ENCODE assay signal across 20 cellular contexts in the genomic region with DNA sequence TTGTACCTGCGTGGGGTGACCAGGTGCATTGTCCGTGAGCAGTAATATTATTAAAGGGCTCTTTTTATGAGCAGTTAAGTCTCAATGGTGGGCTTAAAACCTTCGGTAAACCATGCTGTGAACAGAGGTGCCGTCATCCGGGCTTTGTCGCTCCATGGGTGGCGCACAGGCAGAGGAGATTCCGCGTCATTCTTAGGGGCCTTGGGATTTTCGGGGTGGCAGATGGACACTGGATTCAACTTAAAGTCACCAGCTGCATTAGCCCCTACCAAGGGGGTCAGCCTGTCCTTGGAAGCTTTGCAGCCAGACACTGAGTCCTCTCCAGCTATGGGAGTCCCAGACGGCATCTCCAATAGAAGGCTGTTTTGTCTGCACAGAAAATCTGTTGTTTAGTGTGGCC.
DNase-seq lines count a peak whose midpoint lies in the region; ATAC-seq and TF ChIP-seq lines count a peak whose summit lies in the region.
"Had no signal": no experiment of that assay in that cellular context is flagged by ENCODE, and none has a peak within 500 bp of the region (broad histone marks: within the 10 kb centered on the region; RNA-seq: fewer than 3 reads in every experiment).

No MANE protein-coding gene starts in this region.

- no peak overlapping the region for H3K4me3 Mint-ChIP-seq in activated CD8-positive, alpha-beta T cell treated with anti-CD3 and anti-CD28 coated beads for 36 hours
- no peak overlapping the region for H3K4me3 Mint-ChIP-seq in activated CD8-positive, alpha-beta T cell treated with anti-CD3 and anti-CD28 coated beads, Interleukin-2, amount 10 ng/mL, durations not matched to agents 7 days and 5 days
- no peak overlapping the region for H3K4me3 Mint-ChIP-seq in CD8-positive, alpha-beta T cell
- H3K4me3 Mint-ChIP-seq in endodermal cell (no peak overlapping the region), MCF 10A (ENCODE audit: unreplicated experiment) (no peak overlapping the region)
- H3K4me3 Mint-ChIP-seq: nephron progenitor cell had no signal

- in situ Hi-C loops in HAP-1 (cut with MboI; ENCODE audit: low sequenced_read_pairs), result no loop called here

- H3K36me3 Mint-ChIP-seq in activated CD8-positive, alpha-beta T cell treated with anti-CD3 and anti-CD28 coated beads for 36 hours (ENCODE audit: low read depth), result peaks cover 49% of the 10 kb centered on the region
- H3K36me3 Mint-ChIP-seq in activated CD8-positive, alpha-beta T cell treated with anti-CD3 and anti-CD28 coated beads, Interleukin-2, amount 10 ng/mL, durations not matched to agents 7 days and 5 days (ENCODE audit: low read depth), result peaks cover 15% of the 10 kb centered on the region
- H3K36me3 Mint-ChIP-seq in CD8-positive, alpha-beta T cell, result peaks cover 16% of the 10 kb centered on the region
- peaks cover 14% of the 10 kb centered on the region for H3K36me3 Mint-ChIP-seq in endodermal cell (ENCODE audit: low read depth)
- no peaks in the 10 kb centered on the region for H3K36me3 Mint-ChIP-seq in MCF 10A (ENCODE audit: insufficient read depth, unreplicated experiment)

- no peak for TF ChIP-seq POLR2A in spleen (IDR thresholded peaks at IDR 0.05)

- POLR2A ChIA-PET in activated CD8-positive, alpha-beta T cell treated with anti-CD3 and anti-CD28 coated beads for 36 hours (lab: Charles Lee), result interaction anchor here (0.8 kb wide), 1 partner anchor 20 kb away, joined by 3 read pairs; no protein-coding TSS in a partner anchor
- POLR2A ChIA-PET in activated CD8-positive, alpha-beta T cell treated with anti-CD3 and anti-CD28 coated beads, Interleukin-2, amount 10 ng/mL, durations not matched to agents 7 days and 5 days (lab: Charles Lee), result no interaction called here
- POLR2A ChIA-PET in CD8-positive, alpha-beta T cell (lab: Charles Lee), result no interaction called here
- POLR2A ChIA-PET in MCF 10A (lab: Yijun Ruan, JAX), result no interaction called here

- WGBS in endodermal cell (ENCODE audit: insufficient coverage in 1 of 2, insufficient read length in 1 of 2), 2 experiments, result 94 to 100% methylated on average over 5 to 11 of the region's 11 CpGs
- 88 to 98% (median 98%) methylated on average over 11 of the region's 11 CpGs for WGBS in spleen, 5 donors

- H3K4me1 Mint-ChIP-seq in activated CD8-positive, alpha-beta T cell treated with anti-CD3 and anti-CD28 coated beads for 36 hours (ENCODE audit: low read depth), result peaks cover 67% of the 10 kb centered on the region
- H3K4me1 Mint-ChIP-seq in activated CD8-positive, alpha-beta T cell treated with anti-CD3 and anti-CD28 coated beads, Interleukin-2, amount 10 ng/mL, durations not matched to agents 7 days and 5 days (ENCODE audit: low read depth), result peaks cover 38% of the 10 kb centered on the region
- H3K4me1 Mint-ChIP-seq in CD8-positive, alpha-beta T cell (ENCODE audit: low read depth), result peaks cover 48% of the 10 kb centered on the region
- H3K4me1 Mint-ChIP-seq in endodermal cell, result peaks cover 18% of the 10 kb centered on the region
- no peaks in the 10 kb centered on the region for H3K4me1 Mint-ChIP-seq in MCF 10A (ENCODE audit: insufficient read depth, unreplicated experiment)

- H3K27me3 ChIP-seq in CD8-positive, alpha-beta T cell (ENCODE audit: insufficient read depth, low read length), result no peaks in the 10 kb centered on the region
- H3K27me3 ChIP-seq in endodermal cell (ENCODE audit: control insufficient read depth, insufficient read depth, low read length, poor library complexity, severe bottlenecking) (no peaks in the 10 kb centered on the region), spleen (replicated peaks in 1 of 7) (no peaks in the 10 kb centered on the region), HAP-1 (ENCODE audit: low read depth) (no peaks in the 10 kb centered on the region)
- H3K27me3 ChIP-seq: BE2C, vagina had no signal

- peaks cover 16% of the 10 kb centered on the region for H3K9me3 Mint-ChIP-seq in activated CD8-positive, alpha-beta T cell treated with anti-CD3 and anti-CD28 coated beads for 36 hours
- H3K9me3 Mint-ChIP-seq in activated CD8-positive, alpha-beta T cell treated with anti-CD3 and anti-CD28 coated beads, Interleukin-2, amount 10 ng/mL, durations not matched to agents 7 days and 5 days (ENCODE audit: insufficient read depth), result peaks cover 24% of the 10 kb centered on the region
- peaks cover 16% of the 10 kb centered on the region for H3K9me3 Mint-ChIP-seq in CD8-positive, alpha-beta T cell
- peaks cover 29% of the 10 kb centered on the region for H3K9me3 Mint-ChIP-seq in endodermal cell
- H3K9me3 Mint-ChIP-seq in MCF 10A (ENCODE audit: unreplicated experiment), result peaks cover 16% of the 10 kb centered on the region

- no peak overlapping the region for H3K27ac ChIP-seq in CD8-positive, alpha-beta T cell (ENCODE audit: low read depth, low read length)
- H3K27ac ChIP-seq in endodermal cell (ENCODE audit: low read depth, low read length) (no peak overlapping the region), spleen (no peak overlapping the region)
- H3K27ac ChIP-seq: psoas muscle, vagina had no signal

- no peak for DNase-seq in activated CD8-positive, alpha-beta T cell treated with anti-CD3 and anti-CD28 coated beads for 36 hours
- DNase-seq in activated CD8-positive, alpha-beta T cell treated with anti-CD3 and anti-CD28 coated beads, Interleukin-2, amount 10 ng/mL, durations not matched to agents 7 days and 5 days, result no peak
- no peak for DNase-seq in CD8-positive, alpha-beta T cell
- DNase-seq in endodermal cell (peak; percentile 30), spleen (peak; percentile 33), HAP-1 (ENCODE audit: low spot score in 2 of 2) (no peak), C1 segment of cervical spinal cord (lab: John Stamatoyannopoulos, UW) (no peak), MCF 10A (ENCODE audit: unreplicated experiment) (no peak)
- DNase-seq: activated naive CD4-positive, alpha-beta T cell; BE2C; mesendoderm; NCI-H2107; NCI-H510A; nephron progenitor cell; RPMI8226; stimulated activated CD4-positive, alpha-beta T cell treated with anti-CD3 and anti-CD28 coated beads, Interleukin-4, amount 100 ng/mL, for 4 hours; T1000 had no signal

- no peaks in the 10 kb centered on the region for H3K36me3 ChIP-seq in CD8-positive, alpha-beta T cell (ENCODE audit: insufficient read depth, low read length)
- H3K36me3 ChIP-seq in endodermal cell (ENCODE audit: control insufficient read depth, insufficient read depth, low read length) (no peaks in the 10 kb centered on the region), spleen (peaks cover 0 to 12% (median 0%) of the 10 kb centered on the region in 6 donors), HAP-1 (replicated peaks) (no peaks in the 10 kb centered on the region)
- H3K36me3 ChIP-seq: BE2C, vagina had no signal

- H3K9me3 ChIP-seq in CD8-positive, alpha-beta T cell (ENCODE audit: low read length), result peaks cover 4% of the 10 kb centered on the region
- peaks cover 27% of the 10 kb centered on the region for H3K9me3 ChIP-seq in endodermal cell (ENCODE audit: control insufficient read depth, low read length)
- peaks cover 0 to 22% (median 21%) of the 10 kb centered on the region in 8 donors for H3K9me3 ChIP-seq in spleen
- H3K9me3 ChIP-seq in HAP-1, result no peaks in the 10 kb centered on the region; the same call in none of the 2 replicates
- H3K9me3 ChIP-seq: BE2C, vagina had no signal

- CTCF ChIA-PET in activated CD8-positive, alpha-beta T cell treated with anti-CD3 and anti-CD28 coated beads for 36 hours (lab: Charles Lee), result interaction anchor here (1.7 kb wide), 1 partner anchor 20 kb away, joined by 8 read pairs; no protein-coding TSS in a partner anchor
- CTCF ChIA-PET in activated CD8-positive, alpha-beta T cell treated with anti-CD3 and anti-CD28 coated beads, Interleukin-2, amount 10 ng/mL, durations not matched to agents 7 days and 5 days (lab: Charles Lee), result no interaction called here
- CTCF ChIA-PET in CD8-positive, alpha-beta T cell (lab: Charles Lee), result interaction anchor here (0.5 to 1.2 kb wide), 2 partner anchors 13 to 308 kb away, joined by 3 to 4 read pairs; no protein-coding TSS in a partner anchor
- CTCF ChIA-PET in MCF 10A (lab: Yijun Ruan, JAX), result no interaction called here

- TF ChIP-seq CTCF in activated CD8-positive, alpha-beta T cell treated with anti-CD3 and anti-CD28 coated beads for 36 hours (IDR thresholded peaks at IDR 0.05), result no peak
- TF ChIP-seq CTCF in CD8-positive, alpha-beta T cell (IDR thresholded peaks at IDR 0.05), result no peak
- TF ChIP-seq CTCF in endodermal cell (conservative IDR thresholded peaks at IDR 0.05) (no peak), spleen (IDR thresholded peaks at IDR 0.05 in 8 of 11, conservative IDR thresholded peaks at IDR 0.05 in 3 of 11) (no peak), MCF 10A (IDR thresholded peaks at IDR 0.05; ENCODE audit: unreplicated experiment) (no peak)

- H3K27ac Mint-ChIP-seq in activated CD8-positive, alpha-beta T cell treated with anti-CD3 and anti-CD28 coated beads for 36 hours, result peak overlapping the region; percentile 82
- no peak overlapping the region for H3K27ac Mint-ChIP-seq in activated CD8-positive, alpha-beta T cell treated with anti-CD3 and anti-CD28 coated beads, Interleukin-2, amount 10 ng/mL, durations not matched to agents 7 days and 5 days
- H3K27ac Mint-ChIP-seq in CD8-positive, alpha-beta T cell, result peak overlapping the region; percentile 91
- no peak overlapping the region for H3K27ac Mint-ChIP-seq in endodermal cell
- H3K27ac Mint-ChIP-seq in MCF 10A (ENCODE audit: low read depth, unreplicated experiment), result no peak overlapping the region

- no peak overlapping the region for H3K9ac ChIP-seq in endodermal cell (ENCODE audit: extremely low read depth, low read length, poor library complexity, severe bottlenecking)

- intact Hi-C loops in activated CD8-positive, alpha-beta T cell treated with anti-CD3 and anti-CD28 coated beads for 36 hours (cut with micrococcal nuclease), result no loop called here
- intact Hi-C loops in CD8-positive, alpha-beta T cell (cut with DNase I, micrococcal nuclease), result no loop called here
- intact Hi-C loops in spleen (cut with DNase I; ENCODE audit: low total_unique reads), result no loop called here
- intact Hi-C loops in MCF 10A (cut with micrococcal nuclease), result no loop called here

- no peak overlapping the region for H3K4me3 ChIP-seq in CD8-positive, alpha-beta T cell (ENCODE audit: low read depth, low read length)
- H3K4me3 ChIP-seq in endodermal cell (ENCODE audit: low read length), result no peak overlapping the region
- H3K4me3 ChIP-seq in spleen, result no peak overlapping the region
- H3K4me3 ChIP-seq in HAP-1, result no peak overlapping the region
- H3K4me3 ChIP-seq: psoas muscle, vagina had no signal

- H3K4me1 ChIP-seq in CD8-positive, alpha-beta T cell (ENCODE audit: insufficient read depth, low read length), result peaks cover 29% of the 10 kb centered on the region
- peaks cover 13% of the 10 kb centered on the region for H3K4me1 ChIP-seq in endodermal cell (ENCODE audit: control insufficient read depth, insufficient read depth, low read length)
- H3K4me1 ChIP-seq in spleen, result peaks cover 27 to 44% (median 34%) of the 10 kb centered on the region in 6 donors
- no peaks in the 10 kb centered on the region for H3K4me1 ChIP-seq in HAP-1
- H3K4me1 ChIP-seq: BE2C had no signal

- H3K27me3 Mint-ChIP-seq in activated CD8-positive, alpha-beta T cell treated with anti-CD3 and anti-CD28 coated beads for 36 hours, result no peaks in the 10 kb centered on the region
- no peaks in the 10 kb centered on the region for H3K27me3 Mint-ChIP-seq in activated CD8-positive, alpha-beta T cell treated with anti-CD3 and anti-CD28 coated beads, Interleukin-2, amount 10 ng/mL, durations not matched to agents 7 days and 5 days (ENCODE audit: low read depth)
- H3K27me3 Mint-ChIP-seq in CD8-positive, alpha-beta T cell (ENCODE audit: low read depth), result no peaks in the 10 kb centered on the region
- H3K27me3 Mint-ChIP-seq in endodermal cell (ENCODE audit: insufficient read depth), result no peaks in the 10 kb centered on the region
- no peaks in the 10 kb centered on the region for H3K27me3 Mint-ChIP-seq in MCF 10A (ENCODE audit: insufficient read depth, unreplicated experiment)

- BruUV-seq in MCF 10A (replicated peaks; lab: Mats Ljungman, UMichigan), result no TSS peak

- ATAC-seq in activated CD8-positive, alpha-beta T cell treated with anti-CD3 and anti-CD28 coated beads for 36 hours, result no peak
- no peak for ATAC-seq in activated CD8-positive, alpha-beta T cell treated with anti-CD3 and anti-CD28 coated beads, Interleukin-2, amount 10 ng/mL, durations not matched to agents 7 days and 5 days
- no peak for ATAC-seq in CD8-positive, alpha-beta T cell
- ATAC-seq: HCT116, psoas muscle had no signal

Comparison
In these comparisons a context has a peak if more than half of its experiments do, and no peak if none do; other contexts are left out.
1. H3K27ac Mint-ChIP-seq: peak in activated CD8-positive, alpha-beta T cell treated with anti-CD3 and anti-CD28 coated beads for 36 hours (single experiment) and CD8-positive, alpha-beta T cell (single experiment); none in activated CD8-positive, alpha-beta T cell treated with anti-CD3 and anti-CD28 coated beads, Interleukin-2, amount 10 ng/mL, durations not matched to agents 7 days and 5 days (single experiment), endodermal cell (single experiment) and MCF 10A (single experiment).
2. CTCF ChIA-PET loops: an anchor here in activated CD8-positive, alpha-beta T cell treated with anti-CD3 and anti-CD28 coated beads for 36 hours (1.7 kb wide) and CD8-positive, alpha-beta T cell (0.5 to 1.2 kb wide); none called in activated CD8-positive, alpha-beta T cell treated with anti-CD3 and anti-CD28 coated beads, Interleukin-2, amount 10 ng/mL, durations not matched to agents 7 days and 5 days and MCF 10A.
3. DNase-seq: peak in endodermal cell (single experiment) and spleen (single experiment); none in activated CD8-positive, alpha-beta T cell treated with anti-CD3 and anti-CD28 coated beads for 36 hours (single experiment), activated CD8-positive, alpha-beta T cell treated with anti-CD3 and anti-CD28 coated beads, Interleukin-2, amount 10 ng/mL, durations not matched to agents 7 days and 5 days (single experiment), CD8-positive, alpha-beta T cell (0 of 7), HAP-1 (0 of 2), C1 segment of cervical spinal cord (0 of 14) and MCF 10A (single experiment).